Comparison of ENCODE assay signal across 18 cellular contexts in genomic region chr19:10224337-10224736, GRCh38. TPM values are rescaled to one million over a fixed set of nuclear protein-coding genes. Genes with fewer than 3 reads are reported as not detected.
DNase-seq lines count a peak whose midpoint lies in the region; ATAC-seq, FAIRE-seq and TF ChIP-seq lines count a peak whose summit lies in the region.
"Had no signal": no experiment of that assay in that cellular context is flagged by ENCODE, and none has a peak within 500 bp of the region (broad histone marks: within the 10 kb centered on the region; RNA-seq: fewer than 3 reads in every experiment).

No MANE protein-coding gene starts in this region.

- no peaks in the 10 kb centered on the region for H3F3A ChIP-seq in OCI-LY1 (ENCODE audit: insufficient read depth, low read length)

- H3K4me1 ChIP-seq in HepG2 (ENCODE audit: insufficient read depth, low read length), result peaks cover 16% of the 10 kb centered on the region
- peaks cover 0 to 5% (median 0%) of the 10 kb centered on the region in 4 donors for H3K4me1 ChIP-seq in right lobe of liver
- H3K4me1 ChIP-seq in OCI-LY1 (ENCODE audit: insufficient read depth, low read length, severe bottlenecking), result peaks cover 88% of the 10 kb centered on the region
- H3K4me1 ChIP-seq in esophagus muscularis mucosa, result peaks cover 7 to 37% (median 35%) of the 10 kb centered on the region in 4 donors
- peaks cover 10% of the 10 kb centered on the region for H3K4me1 ChIP-seq in ovary (ENCODE audit: insufficient read depth)
- H3K4me1 ChIP-seq: Caco-2, HAP-1 had no signal

- H3K9me3 Mint-ChIP-seq in effector memory CD8-positive, alpha-beta T cell, result no peaks in the 10 kb centered on the region
- H3K9me3 Mint-ChIP-seq: CD8-positive, alpha-beta memory T cell had no signal

- peak overlapping the region in 1 of 2 donors; percentile 57 for H3K27ac Mint-ChIP-seq in effector memory CD8-positive, alpha-beta T cell

- peaks cover 32% of the 10 kb centered on the region for H3K36me3 Mint-ChIP-seq in effector memory CD8-positive, alpha-beta T cell (ENCODE audit: insufficient read depth)

- H3K27me3 ChIP-seq in HepG2 (ENCODE audit: control insufficient read depth in 1 of 2, insufficient read depth in 2 of 2, low read length in 2 of 2) (no peaks in the 10 kb centered on the region; a peak in 1 of 5 replicates), right lobe of liver (no peaks in the 10 kb centered on the region), OCI-LY1 (ENCODE audit: insufficient read depth, low read length) (no peaks in the 10 kb centered on the region), esophagus muscularis mucosa (no peaks in the 10 kb centered on the region), ovary (no peaks in the 10 kb centered on the region)
- H3K27me3 ChIP-seq: BLaER1 had no signal

- TF ChIP-seq CTCF in HepG2 (CRISPR knock-in tag; IDR thresholded peaks at IDR 0.05), result no peak
- no peak for TF ChIP-seq CTCF in right lobe of liver (IDR thresholded peaks at IDR 0.05)
- no peak for TF ChIP-seq CTCF in OCI-LY1 (IDR thresholded peaks at IDR 0.05; ENCODE audit: low read length)
- no peak for TF ChIP-seq CTCF in esophagus muscularis mucosa (IDR thresholded peaks at IDR 0.05)
- no peak for TF ChIP-seq CTCF in ovary (IDR thresholded peaks at IDR 0.05)

- H3K27ac ChIP-seq in HepG2 (ENCODE audit: extremely low read length, insufficient read depth, low read length) (no peak overlapping the region), right lobe of liver (no peak overlapping the region), OCI-LY1 (ENCODE audit: low read depth, low read length, poor library complexity, severe bottlenecking) (peak overlapping the region; percentile 60), esophagus muscularis mucosa (replicated peaks in 1 of 4) (peak overlapping the region in 3 of 4 donors; percentile 33 to 82 (median 75)), ovary (peak overlapping the region in 1 of 2 donors; percentile 72)
- H3K27ac ChIP-seq: BLaER1 had no signal

- ATAC-seq in HepG2 (no peak), right lobe of liver (no peak), HG02870 (IDR thresholded peaks at IDR 0.05; ENCODE audit: unreplicated experiment) (no peak)
- no peak for ATAC-seq in effector memory CD8-positive, alpha-beta T cell (replicated peaks)

- H3K36me3 ChIP-seq in HepG2 (replicated peaks in 1 of 2; ENCODE audit: control insufficient read depth in 1 of 2, insufficient read depth in 2 of 2, low read length in 2 of 2) (no peaks in the 10 kb centered on the region), right lobe of liver (no peaks in the 10 kb centered on the region), OCI-LY1 (ENCODE audit: insufficient read depth, low read length) (peaks cover 56% of the 10 kb centered on the region), esophagus muscularis mucosa (peaks cover 0 to 25% (median 14%) of the 10 kb centered on the region in 4 donors), ovary (no peaks in the 10 kb centered on the region)
- H3K36me3 ChIP-seq: HAP-1 had no signal

- intact Hi-C loops in HepG2 (cut with micrococcal nuclease; ENCODE audit: unreplicated experiment), result no loop called here
- intact Hi-C loops in right lobe of liver (cut with DNase I), result no loop called here
- intact Hi-C loops in esophagus muscularis mucosa (cut with DNase I), result no loop called here
- intact Hi-C loops in ovary (cut with DNase I), result loop anchor here in 1 of 4 donors (10.0 kb wide), 1 partner anchor 110 kb away; the partner anchor contains the start of genes EIF3G and P2RY11

- H3K9ac ChIP-seq in HepG2 (ENCODE audit: insufficient read depth, low read depth, low read length), result no peak overlapping the region
- H3K9ac ChIP-seq in OCI-LY1 (ENCODE audit: low read length), result no peak overlapping the region
- H3K9ac ChIP-seq: BLaER1 had no signal

- H4K20me1 ChIP-seq in HepG2 (ENCODE audit: insufficient read depth, low read length) (no peaks in the 10 kb centered on the region), OCI-LY1 (ENCODE audit: insufficient read depth, low read length) (no peaks in the 10 kb centered on the region)

- no peak overlapping the region for H3K4me3 ChIP-seq in HepG2 (replicated peaks in 1 of 3; ENCODE audit: insufficient read depth in 1 of 3, low read depth in 2 of 3, low read length in 3 of 3)
- no peak overlapping the region for H3K4me3 ChIP-seq in right lobe of liver
- H3K4me3 ChIP-seq in OCI-LY1 (ENCODE audit: low read depth, low read length, poor library complexity, severe bottlenecking), result no peak overlapping the region
- H3K4me3 ChIP-seq in esophagus muscularis mucosa, result no peak overlapping the region
- H3K4me3 ChIP-seq in ovary, result no peak overlapping the region
- H3K4me3 ChIP-seq: BLaER1, HAP-1 had no signal

- H2AFZ ChIP-seq in HepG2 (ENCODE audit: low read length), result no peak overlapping the region
- no peak overlapping the region for H2AFZ ChIP-seq in OCI-LY1 (ENCODE audit: low read length)

- no peaks in the 10 kb centered on the region for H3K9me2 ChIP-seq in OCI-LY1 (ENCODE audit: low read depth, low read length)

- H3K9me3 ChIP-seq in HepG2 (ENCODE audit: low read length) (no peaks in the 10 kb centered on the region), right lobe of liver (no peaks in the 10 kb centered on the region), OCI-LY1 (ENCODE audit: low read length) (no peaks in the 10 kb centered on the region), esophagus muscularis mucosa (no peaks in the 10 kb centered on the region), ovary (no peaks in the 10 kb centered on the region)
- H3K9me3 ChIP-seq: BLaER1, Caco-2, HAP-1 had no signal

- POLR2A ChIA-PET in HepG2 (lab: Yijun Ruan, JAX), result no interaction called here

- H3K79me2 ChIP-seq in HepG2 (ENCODE audit: insufficient read depth, low read length) (no peaks in the 10 kb centered on the region), OCI-LY1 (ENCODE audit: insufficient read depth, low read length) (peaks cover 34% of the 10 kb centered on the region)

- DNase-seq in HepG2 (ENCODE audit: low spot score) (no peak), right lobe of liver (no peak), esophagus muscularis mucosa (ENCODE audit: extremely low spot score) (no peak), ovary (peak in 3 of 5 donors; percentile 13 to 50 (median 42)), cerebellar nuclear complex (lab: John Stamatoyannopoulos, UW) (no peak)
- DNase-seq in effector memory CD8-positive, alpha-beta T cell, result no peak
- DNase-seq: 8988T; AML-193; Caco-2; CD8-positive, alpha-beta memory T cell; DND-41; GF-D8; GOT3 had no signal

- no peak for FAIRE-seq in HepG2 (lab: Jason Lieb, UNC)
- FAIRE-seq: GM18507 had no signal

- in situ Hi-C loops in HepG2 (cut with HindIII; ENCODE audit: extremely low pct_ligation_motif_present, low pct_unique_long_range_greater_than_20kb), result no loop called here

- CTCF ChIA-PET in HepG2 (lab: Yijun Ruan, JAX; ENCODE audit: low intra/inter-chr PET ratio, low total read pairs), result no interaction called here

- no peak overlapping the region for H3K4me3 Mint-ChIP-seq in effector memory CD8-positive, alpha-beta T cell

- H3K4me1 Mint-ChIP-seq in effector memory CD8-positive, alpha-beta T cell (ENCODE audit: low read depth in 2 of 2), result peaks cover 16 to 17% of the 10 kb centered on the region in 2 donors

- 88% methylated on average over 10 of the region's 23 CpGs for WGBS in HepG2 (ENCODE audit: low lambda C conversion rate)
- WGBS in right lobe of liver (ENCODE audit: insufficient coverage, low coverage, low lambda C conversion rate, missing lambda C conversion rate), result 93% methylated on average over 3 of the region's 23 CpGs
- WGBS in esophagus muscularis mucosa, result 96% methylated on average over 23 of the region's 23 CpGs
- 94 to 97% (median 95%) methylated on average over 23 of the region's 23 CpGs for WGBS in ovary, 3 donors

- TF ChIP-seq RAD21 in HepG2 (CRISPR knock-in tag; IDR thresholded peaks at IDR 0.05), result no peak

- H3K4me2 ChIP-seq in HepG2 (ENCODE audit: low read depth, low read length), result no peak overlapping the region
- no peak overlapping the region for H3K4me2 ChIP-seq in OCI-LY1 (ENCODE audit: low read length)
- H3K4me2 ChIP-seq: BLaER1 had no signal

- H3K27me3 Mint-ChIP-seq in effector memory CD8-positive, alpha-beta T cell, result no peaks in the 10 kb centered on the region
- H3K27me3 Mint-ChIP-seq: CD8-positive, alpha-beta memory T cell had no signal

- no peak for TF ChIP-seq EP300 in HepG2 (IDR thresholded peaks at IDR 0.05; ENCODE audit: low read depth in 2 of 2, low read length in 2 of 2)
- no peak for TF ChIP-seq EP300 in HepG2 (CRISPR knock-in tag; IDR thresholded peaks at IDR 0.05; ENCODE audit: borderline replicate concordance)
- TF ChIP-seq EP300 in esophagus muscularis mucosa (IDR thresholded peaks at IDR 0.05), result no peak
- no peak for TF ChIP-seq EP300 in ovary (IDR thresholded peaks at IDR 0.05)

- BruUV-seq in HepG2 (replicated peaks; lab: Mats Ljungman, UMichigan), result no TSS peak

- TF ChIP-seq POLR2A in HepG2 (IDR thresholded peaks at IDR 0.05; ENCODE audit: insufficient read depth in 1 of 2, low read depth in 2 of 2, low read length in 2 of 2), result no peak
- TF ChIP-seq POLR2A in right lobe of liver (IDR thresholded peaks at IDR 0.05), result no peak
- no peak for TF ChIP-seq POLR2A in esophagus muscularis mucosa (IDR thresholded peaks at IDR 0.05; ENCODE audit: low read depth)
- TF ChIP-seq POLR2A in ovary (IDR thresholded peaks at IDR 0.05), result no peak

RNA-seq across cellular contexts. Expression of gene S1PR2, which starts 6.8 kb away (rescaled TPM):
- 0.93 and 1.3 TPM in 2 replicates for total RNA-seq in HepG2 (2016; rRNA removed; fragmentation: Illumina TruSeq; extraction: Trizol)
- total RNA-seq in HepG2 (2016; cell fraction: cytosol; rRNA removed; fragmentation: Illumina TruSeq; extraction: Trizol; ENCODE audit: low read depth), result 0.26 and 0.51 TPM in 2 replicates
- total RNA-seq in HepG2 (2016; cell fraction: insoluble cytoplasmic fraction; rRNA removed; fragmentation: Illumina TruSeq; extraction: Trizol), result 0.77 and 1.4 TPM in 2 replicates
- 1.2 and 1.4 TPM in 2 replicates for total RNA-seq in HepG2 (2016; cell fraction: membrane; rRNA removed; fragmentation: Illumina TruSeq; extraction: Trizol)
- total RNA-seq in HepG2 (2016; cell fraction: nucleus; rRNA removed; fragmentation: Illumina TruSeq; extraction: Trizol), result 0.66 and 1.0 TPM in 2 replicates
- 0.91 and 1.2 TPM in 2 replicates for polyA plus RNA-seq in HepG2 (2011; rRNA removed)
- 1.1 and 1.2 TPM in 2 replicates for polyA plus RNA-seq in HepG2 (2011; cell fraction: cytosol; rRNA removed)
- 0.51 and 0.69 TPM in 2 replicates for polyA plus RNA-seq in HepG2 (2011; cell fraction: nucleus; rRNA removed)
- 0.59 and 0.71 TPM in 2 replicates for polyA plus RNA-seq in HepG2 (2012)
- 0.19 and 0.20 TPM in 2 replicates for polyA plus RNA-seq in HepG2 (2016; cell fraction: cytosol; fragmentation: Illumina TruSeq; extraction: Trizol; ENCODE audit: low read depth)
- 0.53 and 0.66 TPM in 2 replicates for polyA plus RNA-seq in HepG2 (2016; cell fraction: insoluble cytoplasmic fraction; fragmentation: Illumina TruSeq; extraction: Trizol; ENCODE audit: low read depth)
- 0.55 and 0.86 TPM in 2 replicates for polyA plus RNA-seq in HepG2 (2016; cell fraction: membrane; fragmentation: Illumina TruSeq; extraction: Trizol; ENCODE audit: low read depth)
- 1.1 and 1.4 TPM in 2 replicates for polyA plus RNA-seq in HepG2 (2016; cell fraction: nucleus; fragmentation: Illumina TruSeq; extraction: Trizol; ENCODE audit: insufficient read depth, low read depth)
- 10.2 and 10.5 TPM in 2 replicates for polyA minus RNA-seq in HepG2 (2011; rRNA and poly(A)+ RNA removed; ENCODE audit: low replicate concordance)
- polyA minus RNA-seq in HepG2 (2011; cell fraction: cytosol; rRNA and poly(A)+ RNA removed), result 2.3 and 2.4 TPM in 2 replicates
- 0.77 and 0.99 TPM in 2 replicates for polyA minus RNA-seq in HepG2 (2011; cell fraction: nucleus; rRNA and poly(A)+ RNA removed)
- total RNA-seq in right lobe of liver, result 1 to 10 TPM; 1.7 to 6.6 (median 4.1) TPM
- 10 to 100 TPM; 14.5 to 27.7 (median 20.4) TPM for total RNA-seq in esophagus muscularis mucosa
- 10 to 100 TPM in 4 of 7 donors, 1 to 10 TPM in 3; 3.6 to 25.9 (median 12.7) TPM for total RNA-seq in ovary
- polyA plus RNA-seq in ovary, result 1 to 10 TPM; 4.9 to 5.1 TPM

RNA-seq across cellular contexts. Expression of gene MRPL4, which starts 27.7 kb away (rescaled TPM):
- total RNA-seq in HepG2 (2016; rRNA removed; fragmentation: Illumina TruSeq; extraction: Trizol) (36.7 and 40.6 TPM in 2 replicates), right lobe of liver (100 to 1,000 TPM in 1 of 6 experiments, 10 to 100 TPM in 5; 33.7 to 109 (median 38.2) TPM), esophagus muscularis mucosa (10 to 100 TPM; 39.9 to 78.0 (median 61.7) TPM), ovary (10 to 100 TPM; 42.2 to 73.3 (median 58.9) TPM)
- total RNA-seq in HepG2 (2016; cell fraction: cytosol; rRNA removed; fragmentation: Illumina TruSeq; extraction: Trizol; ENCODE audit: low read depth), result 27.9 and 28.7 TPM in 2 replicates
- 31.8 and 42.1 TPM in 2 replicates for total RNA-seq in HepG2 (2016; cell fraction: insoluble cytoplasmic fraction; rRNA removed; fragmentation: Illumina TruSeq; extraction: Trizol)
- total RNA-seq in HepG2 (2016; cell fraction: membrane; rRNA removed; fragmentation: Illumina TruSeq; extraction: Trizol), result 31.0 and 33.7 TPM in 2 replicates
- 19.4 and 26.7 TPM in 2 replicates for total RNA-seq in HepG2 (2016; cell fraction: nucleus; rRNA removed; fragmentation: Illumina TruSeq; extraction: Trizol)
- polyA plus RNA-seq in HepG2 (2011; rRNA removed) (42.5 and 45.4 TPM in 2 replicates), ovary (10 to 100 TPM in 1 of 2 donors, 1 to 10 TPM in 1; 4.7 to 60.6 TPM)
- polyA plus RNA-seq in HepG2 (2011; cell fraction: cytosol; rRNA removed), result 43.4 and 60.6 TPM in 2 replicates
- 90.6 and 101 TPM in 2 replicates for polyA plus RNA-seq in HepG2 (2011; cell fraction: nucleus; rRNA removed)
- polyA plus RNA-seq in HepG2 (2012), result 32.0 and 46.2 TPM in 2 replicates
- 69.8 and 81.5 TPM in 2 replicates for polyA plus RNA-seq in HepG2 (2016; cell fraction: cytosol; fragmentation: Illumina TruSeq; extraction: Trizol; ENCODE audit: low read depth)
- 76.0 and 88.0 TPM in 2 replicates for polyA plus RNA-seq in HepG2 (2016; cell fraction: insoluble cytoplasmic fraction; fragmentation: Illumina TruSeq; extraction: Trizol; ENCODE audit: low read depth)
- 72.3 and 74.6 TPM in 2 replicates for polyA plus RNA-seq in HepG2 (2016; cell fraction: membrane; fragmentation: Illumina TruSeq; extraction: Trizol; ENCODE audit: low read depth)
- polyA plus RNA-seq in HepG2 (2016; cell fraction: nucleus; fragmentation: Illumina TruSeq; extraction: Trizol; ENCODE audit: insufficient read depth, low read depth), result 80.4 and 81.9 TPM in 2 replicates
- 34.7 and 41.5 TPM in 2 replicates for polyA minus RNA-seq in HepG2 (2011; rRNA and poly(A)+ RNA removed; ENCODE audit: low replicate concordance)
- 14.2 and 20.8 TPM in 2 replicates for polyA minus RNA-seq in HepG2 (2011; cell fraction: cytosol; rRNA and poly(A)+ RNA removed)
- polyA minus RNA-seq in HepG2 (2011; cell fraction: nucleus; rRNA and poly(A)+ RNA removed), result 15.0 and 15.5 TPM in 2 replicates

RNA-seq across cellular contexts. Expression of gene DNMT1, which starts 29.6 kb away (rescaled TPM):
- 71.3 and 91.1 TPM in 2 replicates for total RNA-seq in HepG2 (2016; rRNA removed; fragmentation: Illumina TruSeq; extraction: Trizol)
- total RNA-seq in HepG2 (2016; cell fraction: cytosol; rRNA removed; fragmentation: Illumina TruSeq; extraction: Trizol; ENCODE audit: low read depth), result 19.2 and 22.3 TPM in 2 replicates
- 56.4 and 79.8 TPM in 2 replicates for total RNA-seq in HepG2 (2016; cell fraction: insoluble cytoplasmic fraction; rRNA removed; fragmentation: Illumina TruSeq; extraction: Trizol)
- 22.8 and 25.9 TPM in 2 replicates for total RNA-seq in HepG2 (2016; cell fraction: membrane; rRNA removed; fragmentation: Illumina TruSeq; extraction: Trizol)
- total RNA-seq in HepG2 (2016; cell fraction: nucleus; rRNA removed; fragmentation: Illumina TruSeq; extraction: Trizol), result 75.7 and 86.8 TPM in 2 replicates
- polyA plus RNA-seq in HepG2 (2011; rRNA removed), result 24.5 and 31.2 TPM in 2 replicates
- 8.4 and 10.3 TPM in 2 replicates for polyA plus RNA-seq in HepG2 (2011; cell fraction: cytosol; rRNA removed)
- 93.5 and 117 TPM in 2 replicates for polyA plus RNA-seq in HepG2 (2011; cell fraction: nucleus; rRNA removed)
- 44.7 and 63.7 TPM in 2 replicates for polyA plus RNA-seq in HepG2 (2012)
- 4.3 and 4.9 TPM in 2 replicates for polyA plus RNA-seq in HepG2 (2016; cell fraction: cytosol; fragmentation: Illumina TruSeq; extraction: Trizol; ENCODE audit: low read depth)
- polyA plus RNA-seq in HepG2 (2016; cell fraction: insoluble cytoplasmic fraction; fragmentation: Illumina TruSeq; extraction: Trizol; ENCODE audit: low read depth), result 51.8 and 69.6 TPM in 2 replicates
- 11.8 and 13.3 TPM in 2 replicates for polyA plus RNA-seq in HepG2 (2016; cell fraction: membrane; fragmentation: Illumina TruSeq; extraction: Trizol; ENCODE audit: low read depth)
- 227 and 231 TPM in 2 replicates for polyA plus RNA-seq in HepG2 (2016; cell fraction: nucleus; fragmentation: Illumina TruSeq; extraction: Trizol; ENCODE audit: insufficient read depth, low read depth)
- polyA minus RNA-seq in HepG2 (2011; rRNA and poly(A)+ RNA removed; ENCODE audit: low replicate concordance), result 52.1 and 125 TPM in 2 replicates
- 28.0 and 28.5 TPM in 2 replicates for polyA minus RNA-seq in HepG2 (2011; cell fraction: cytosol; rRNA and poly(A)+ RNA removed)
- 40.2 and 40.9 TPM in 2 replicates for polyA minus RNA-seq in HepG2 (2011; cell fraction: nucleus; rRNA and poly(A)+ RNA removed)
- 10 to 100 TPM; 12.6 to 37.3 (median 24.4) TPM for total RNA-seq in right lobe of liver
- 10 to 100 TPM; 20.8 to 51.4 (median 34.8) TPM for total RNA-seq in esophagus muscularis mucosa
- total RNA-seq in ovary, result 10 to 100 TPM; 28.1 to 74.2 (median 41.8) TPM
- 10 to 100 TPM; 19.8 to 60.2 TPM for polyA plus RNA-seq in ovary

RNA-seq across cellular contexts. Expression of gene ICAM1, which starts 46.6 kb away (rescaled TPM):
- total RNA-seq in HepG2 (2016; rRNA removed; fragmentation: Illumina TruSeq; extraction: Trizol) (12.8 and 37.9 TPM in 2 replicates), right lobe of liver (100 to 1,000 TPM in 1 of 6 experiments, 10 to 100 TPM in 4, 1 to 10 TPM in 1; 4.6 to 186 (median 38.5) TPM), esophagus muscularis mucosa (10 to 100 TPM; 15.8 to 63.5 (median 18.4) TPM), ovary (100 to 1,000 TPM in 1 of 7 donors, 10 to 100 TPM in 6; 12.1 to 116 (median 18.7) TPM)
- 2.8 and 3.4 TPM in 2 replicates for total RNA-seq in HepG2 (2016; cell fraction: cytosol; rRNA removed; fragmentation: Illumina TruSeq; extraction: Trizol; ENCODE audit: low read depth)
- total RNA-seq in HepG2 (2016; cell fraction: insoluble cytoplasmic fraction; rRNA removed; fragmentation: Illumina TruSeq; extraction: Trizol), result 11.2 and 38.7 TPM in 2 replicates
- total RNA-seq in HepG2 (2016; cell fraction: membrane; rRNA removed; fragmentation: Illumina TruSeq; extraction: Trizol), result 6.9 and 8.2 TPM in 2 replicates
- total RNA-seq in HepG2 (2016; cell fraction: nucleus; rRNA removed; fragmentation: Illumina TruSeq; extraction: Trizol), result 36.6 and 43.7 TPM in 2 replicates
- polyA plus RNA-seq in HepG2 (2011; rRNA removed) (98.4 and 153 TPM in 2 replicates), ovary (10 to 100 TPM; 12.3 to 20.6 TPM)
- 88.6 and 125 TPM in 2 replicates for polyA plus RNA-seq in HepG2 (2011; cell fraction: cytosol; rRNA removed)
- polyA plus RNA-seq in HepG2 (2011; cell fraction: nucleus; rRNA removed), result 70.4 and 93.5 TPM in 2 replicates
- 31.4 and 71.9 TPM in 2 replicates for polyA plus RNA-seq in HepG2 (2012)
- 2.4 and 2.5 TPM in 2 replicates for polyA plus RNA-seq in HepG2 (2016; cell fraction: cytosol; fragmentation: Illumina TruSeq; extraction: Trizol; ENCODE audit: low read depth)
- 12.7 and 15.7 TPM in 2 replicates for polyA plus RNA-seq in HepG2 (2016; cell fraction: insoluble cytoplasmic fraction; fragmentation: Illumina TruSeq; extraction: Trizol; ENCODE audit: low read depth)
- 4.6 and 5.2 TPM in 2 replicates for polyA plus RNA-seq in HepG2 (2016; cell fraction: membrane; fragmentation: Illumina TruSeq; extraction: Trizol; ENCODE audit: low read depth)
- polyA plus RNA-seq in HepG2 (2016; cell fraction: nucleus; fragmentation: Illumina TruSeq; extraction: Trizol; ENCODE audit: insufficient read depth, low read depth), result 75.8 and 77.2 TPM in 2 replicates
- 19.2 and 165 TPM in 2 replicates for polyA minus RNA-seq in HepG2 (2011; rRNA and poly(A)+ RNA removed; ENCODE audit: low replicate concordance)
- 97.0 and 140 TPM in 2 replicates for polyA minus RNA-seq in HepG2 (2011; cell fraction: cytosol; rRNA and poly(A)+ RNA removed)
- 31.8 and 54.1 TPM in 2 replicates for polyA minus RNA-seq in HepG2 (2011; cell fraction: nucleus; rRNA and poly(A)+ RNA removed)

Comparison
In these comparisons a context has a peak if more than half of its experiments do, and no peak if none do; other contexts are left out.
1. DNase-seq: peak in ovary (3 of 5); none in HepG2 (single experiment), right lobe of liver (0 of 3), esophagus muscularis mucosa (single experiment), cerebellar nuclear complex (0 of 2) and effector memory CD8-positive, alpha-beta T cell (0 of 3).
2. H3K27ac ChIP-seq: peak in OCI-LY1 (single experiment) and esophagus muscularis mucosa (3 of 4); none in HepG2 (single experiment) and right lobe of liver (0 of 3).